In the genomic region with DNA sequence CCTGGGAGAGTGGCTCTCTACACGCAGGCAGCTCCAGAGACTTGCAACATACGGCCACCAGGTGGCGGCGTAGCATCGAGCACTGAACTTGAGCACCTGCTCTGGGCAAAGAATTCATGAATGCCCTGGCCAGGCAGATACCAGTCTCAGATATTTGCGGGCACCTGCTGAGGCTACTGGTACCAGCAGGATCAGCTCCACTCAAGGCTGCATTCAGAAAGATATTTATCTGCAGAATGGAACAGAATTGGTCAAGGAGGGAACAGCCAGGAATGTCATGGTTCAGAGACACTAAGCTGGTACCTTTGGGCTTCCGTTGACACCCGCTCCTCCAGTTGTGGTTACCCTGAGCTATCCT, we compare ENCODE assay signal across 9 cellular contexts. TPM values are rescaled to one million over a fixed set of nuclear protein-coding genes. Genes with fewer than 3 reads are reported as not detected.
DNase-seq lines count a peak whose midpoint lies in the region; ATAC-seq and TF ChIP-seq lines count a peak whose summit lies in the region.
"Had no signal": no experiment of that assay in that cellular context is flagged by ENCODE, and none has a peak within 500 bp of the region (broad histone marks: within the 10 kb centered on the region; RNA-seq: fewer than 3 reads in every experiment).

No MANE protein-coding gene starts in this region.

- no peaks in the 10 kb centered on the region for H3F3A ChIP-seq in GM23338 (replicated peaks; ENCODE audit: low read depth)

- no peak overlapping the region for H3K4me2 ChIP-seq in GM23338

- no peaks in the 10 kb centered on the region for H3K9me3 ChIP-seq in uterus

- no peaks in the 10 kb centered on the region for H3K36me3 ChIP-seq in GM23338 (ENCODE audit: insufficient read depth)
- no peaks in the 10 kb centered on the region for H3K36me3 ChIP-seq in uterus

- H3K27me3 Mint-ChIP-seq in GM23338 (ENCODE audit: insufficient read depth, low read depth, poor library complexity), result no peaks in the 10 kb centered on the region
- H3K27me3 Mint-ChIP-seq in progenitor cell of endocrine pancreas, result peaks cover 45% of the 10 kb centered on the region

- H2AFZ ChIP-seq in GM23338, result no peak overlapping the region

- no peak for TF ChIP-seq POLR2A in NB4 (IDR thresholded peaks at IDR 0.05; ENCODE audit: extremely low read depth, insufficient read length)
- TF ChIP-seq POLR2A in uterus (IDR thresholded peaks at IDR 0.05), result no peak

- ATAC-seq in GM23338, result peak; percentile 98

- peak; percentile 93 for TF ChIP-seq CTCF in GM23338 (conservative IDR thresholded peaks at IDR 0.05; ENCODE audit: low read depth in 2 of 2)
- TF ChIP-seq CTCF in NB4 (IDR thresholded peaks at IDR 0.05; ENCODE audit: low read depth, low read length), result peak; percentile 96
- peak; percentile 93 for TF ChIP-seq CTCF in progenitor cell of endocrine pancreas (IDR thresholded peaks at IDR 0.05; ENCODE audit: unreplicated experiment)
- peak; percentile 85 to 89 (median 88) for TF ChIP-seq CTCF in uterus (IDR thresholded peaks at IDR 0.05)

- H3K4me1 Mint-ChIP-seq in GM23338 (no peaks in the 10 kb centered on the region), progenitor cell of endocrine pancreas (ENCODE audit: low read depth) (no peaks in the 10 kb centered on the region)

- H3K27me3 ChIP-seq in GM23338 (ENCODE audit: insufficient read depth) (no peaks in the 10 kb centered on the region), uterus (no peaks in the 10 kb centered on the region)

- no peak overlapping the region for H3K4me3 Mint-ChIP-seq in GM23338
- no peak overlapping the region for H3K4me3 Mint-ChIP-seq in progenitor cell of endocrine pancreas (ENCODE audit: low read depth)

- no peak overlapping the region for H3K27ac ChIP-seq in GM23338 (ENCODE audit: low read depth)
- no peak overlapping the region for H3K27ac ChIP-seq in uterus

- H3K36me3 Mint-ChIP-seq in GM23338 (ENCODE audit: low read depth) (no peaks in the 10 kb centered on the region), progenitor cell of endocrine pancreas (ENCODE audit: insufficient read depth) (no peaks in the 10 kb centered on the region)

- peak; percentile 89 for DNase-seq in DMS 273 (lab: John Stamatoyannopoulos, UW; ENCODE audit: unreplicated experiment)
- peak; percentile 86 for DNase-seq in GM23338 (ENCODE audit: low spot score)
- peak; percentile 83 for DNase-seq in NB4 (ENCODE audit: low read depth)
- peak; percentile 72 for DNase-seq in SKM-1 treated with dmso at 0.1 percent for 144 hours (lab: John Stamatoyannopoulos, UW; ENCODE audit: unreplicated experiment)
- peak; percentile 81 for DNase-seq in activated naive CD4-positive, alpha-beta T cell treated with anti-CD3 and anti-CD28 coated beads, Interleukin-2, amount 50 U/mL, for 16 hours
- peak; percentile 67 to 95 (median 88) for DNase-seq in head of caudate nucleus
- peak; percentile 70 for DNase-seq in progenitor cell of endocrine pancreas (ENCODE audit: low spot score, unreplicated experiment)
- peak; percentile 77 to 80 for DNase-seq in uterus

- H3K9me2 ChIP-seq in GM23338 (ENCODE audit: insufficient read depth), result no peaks in the 10 kb centered on the region

- H3K4me1 ChIP-seq in GM23338 (ENCODE audit: insufficient read depth) (no peaks in the 10 kb centered on the region; the same call in 1 of the 2 replicates), uterus (no peaks in the 10 kb centered on the region)

- intact Hi-C loops in head of caudate nucleus (cut with DNase I), result loop anchor here (5.0 to 10.0 kb wide), 2 partner anchors 71 to 354 kb away; no protein-coding TSS in a partner anchor
- intact Hi-C loops in uterus (cut with DNase I; ENCODE audit: low total_unique reads), result loop anchor here (10.0 kb wide), 1 partner anchor 344 kb away; no protein-coding TSS in a partner anchor

- H3K79me2 ChIP-seq in GM23338 (replicated peaks; ENCODE audit: insufficient read depth), result no peaks in the 10 kb centered on the region

- H3K27ac Mint-ChIP-seq in GM23338 (no peak overlapping the region), progenitor cell of endocrine pancreas (no peak overlapping the region)

- H4K20me1 ChIP-seq in GM23338 (replicated peaks; ENCODE audit: insufficient read depth), result no peaks in the 10 kb centered on the region; the same call in 1 of the 2 replicates

- no peaks in the 10 kb centered on the region for H3K9me3 Mint-ChIP-seq in GM23338
- H3K9me3 Mint-ChIP-seq in progenitor cell of endocrine pancreas (ENCODE audit: low read depth), result no peaks in the 10 kb centered on the region

- H3K4me3 ChIP-seq in GM23338 (no peak overlapping the region), NB4 (ENCODE audit: low read depth, low read length) (no peak overlapping the region), uterus (no peak overlapping the region)

TF ChIP-seq in GM23338, 12 proteins besides CTCF, POLR2A, EP300 and RAD21 (continues in another document):
- TF ChIP-seq, protein P1, sequence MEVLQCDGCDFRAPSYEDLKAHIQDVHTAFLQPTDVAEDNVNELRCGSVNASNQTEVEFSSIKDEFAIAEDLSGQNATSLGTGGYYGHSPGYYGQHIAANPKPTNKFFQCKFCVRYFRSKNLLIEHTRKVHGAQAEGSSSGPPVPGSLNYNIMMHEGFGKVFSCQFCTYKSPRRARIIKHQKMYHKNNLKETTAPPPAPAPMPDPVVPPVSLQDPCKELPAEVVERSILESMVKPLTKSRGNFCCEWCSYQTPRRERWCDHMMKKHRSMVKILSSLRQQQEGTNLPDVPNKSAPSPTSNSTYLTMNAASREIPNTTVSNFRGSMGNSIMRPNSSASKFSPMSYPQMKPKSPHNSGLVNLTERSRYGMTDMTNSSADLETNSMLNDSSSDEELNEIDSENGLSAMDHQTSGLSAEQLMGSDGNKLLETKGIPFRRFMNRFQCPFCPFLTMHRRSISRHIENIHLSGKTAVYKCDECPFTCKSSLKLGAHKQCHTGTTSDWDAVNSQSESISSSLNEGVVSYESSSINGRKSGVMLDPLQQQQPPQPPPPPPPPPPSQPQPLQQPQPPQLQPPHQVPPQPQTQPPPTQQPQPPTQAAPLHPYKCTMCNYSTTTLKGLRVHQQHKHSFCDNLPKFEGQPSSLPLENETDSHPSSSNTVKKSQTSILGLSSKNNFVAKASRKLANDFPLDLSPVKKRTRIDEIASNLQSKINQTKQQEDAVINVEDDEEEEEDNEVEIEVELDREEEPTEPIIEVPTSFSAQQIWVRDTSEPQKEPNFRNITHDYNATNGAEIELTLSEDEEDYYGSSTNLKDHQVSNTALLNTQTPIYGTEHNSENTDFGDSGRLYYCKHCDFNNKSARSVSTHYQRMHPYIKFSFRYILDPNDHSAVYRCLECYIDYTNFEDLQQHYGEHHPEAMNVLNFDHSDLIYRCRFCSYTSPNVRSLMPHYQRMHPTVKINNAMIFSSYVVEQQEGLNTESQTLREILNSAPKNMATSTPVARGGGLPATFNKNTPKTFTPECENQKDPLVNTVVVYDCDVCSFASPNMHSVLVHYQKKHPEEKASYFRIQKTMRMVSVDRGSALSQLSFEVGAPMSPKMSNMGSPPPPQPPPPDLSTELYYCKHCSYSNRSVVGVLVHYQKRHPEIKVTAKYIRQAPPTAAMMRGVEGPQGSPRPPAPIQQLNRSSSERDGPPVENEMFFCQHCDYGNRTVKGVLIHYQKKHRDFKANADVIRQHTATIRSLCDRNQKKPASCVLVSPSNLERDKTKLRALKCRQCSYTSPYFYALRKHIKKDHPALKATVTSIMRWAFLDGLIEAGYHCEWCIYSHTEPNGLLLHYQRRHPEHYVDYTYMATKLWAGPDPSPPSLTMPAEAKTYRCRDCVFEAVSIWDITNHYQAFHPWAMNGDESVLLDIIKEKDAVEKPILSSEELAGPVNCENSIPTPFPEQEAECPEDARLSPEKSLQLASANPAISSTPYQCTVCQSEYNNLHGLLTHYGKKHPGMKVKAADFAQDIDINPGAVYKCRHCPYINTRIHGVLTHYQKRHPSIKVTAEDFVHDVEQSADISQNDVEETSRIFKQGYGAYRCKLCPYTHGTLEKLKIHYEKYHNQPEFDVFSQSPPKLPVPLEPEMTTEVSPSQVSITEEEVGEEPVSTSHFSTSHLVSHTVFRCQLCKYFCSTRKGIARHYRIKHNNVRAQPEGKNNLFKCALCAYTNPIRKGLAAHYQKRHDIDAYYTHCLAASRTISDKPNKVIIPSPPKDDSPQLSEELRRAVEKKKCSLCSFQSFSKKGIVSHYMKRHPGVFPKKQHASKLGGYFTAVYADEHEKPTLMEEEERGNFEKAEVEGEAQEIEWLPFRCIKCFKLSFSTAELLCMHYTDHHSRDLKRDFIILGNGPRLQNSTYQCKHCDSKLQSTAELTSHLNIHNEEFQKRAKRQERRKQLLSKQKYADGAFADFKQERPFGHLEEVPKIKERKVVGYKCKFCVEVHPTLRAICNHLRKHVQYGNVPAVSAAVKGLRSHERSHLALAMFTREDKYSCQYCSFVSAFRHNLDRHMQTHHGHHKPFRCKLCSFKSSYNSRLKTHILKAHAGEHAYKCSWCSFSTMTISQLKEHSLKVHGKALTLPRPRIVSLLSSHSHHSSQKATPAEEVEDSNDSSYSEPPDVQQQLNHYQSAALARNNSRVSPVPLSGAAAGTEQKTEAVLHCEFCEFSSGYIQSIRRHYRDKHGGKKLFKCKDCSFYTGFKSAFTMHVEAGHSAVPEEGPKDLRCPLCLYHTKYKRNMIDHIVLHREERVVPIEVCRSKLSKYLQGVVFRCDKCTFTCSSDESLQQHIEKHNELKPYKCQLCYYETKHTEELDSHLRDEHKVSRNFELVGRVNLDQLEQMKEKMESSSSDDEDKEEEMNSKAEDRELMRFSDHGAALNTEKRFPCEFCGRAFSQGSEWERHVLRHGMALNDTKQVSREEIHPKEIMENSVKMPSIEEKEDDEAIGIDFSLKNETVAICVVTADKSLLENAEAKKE (CRISPR knock-in tag; IDR thresholded peaks at IDR 0.05), result no peak
- TF ChIP-seq EZH2phosphoT487 (IDR thresholded peaks at IDR 0.05; ENCODE audit: unreplicated experiment) (no peak), EZH2 (IDR thresholded peaks at IDR 0.05; ENCODE audit: low read depth, unreplicated experiment) (no peak), STAT1 (IDR thresholded peaks at IDR 0.05; ENCODE audit: unreplicated experiment) (no peak)

RNA-seq across cellular contexts. Expression of a gene that starts 10.8 kb away (rescaled TPM):
- total RNA-seq in GM23338 (2014; rRNA removed; shearing (Covaris generic)), result 81.8 and 98.5 TPM in 2 replicates
- polyA plus RNA-seq in GM23338 (2016; fragmentation: Nextera tagmentation; extraction: Ambion mirVana), result 67.0 and 67.3 TPM in 2 replicates
- total RNA-seq in progenitor cell of endocrine pancreas, result 22.7 and 22.8 TPM in 2 replicates
- total RNA-seq in uterus, result 10 to 100 TPM in 1 of 4 donors, 1 to 10 TPM in 3; 7.4 to 23.0 (median 8.3) TPM

RNA-seq across cellular contexts. Expression of a gene that starts 24.6 kb away (rescaled TPM):
- 0.24 and 0.35 TPM in 2 replicates for total RNA-seq in GM23338 (2014; rRNA removed; shearing (Covaris generic))
- polyA plus RNA-seq in GM23338 (2016; fragmentation: Nextera tagmentation; extraction: Ambion mirVana), result 0.57 and 0.73 TPM in 2 replicates
- total RNA-seq in progenitor cell of endocrine pancreas, result 2.0 and 2.2 TPM in 2 replicates
- 1 to 10 TPM in 1 of 4 donors, under 1 TPM in 2, not detected in 1; 0.21 to 4.6 (median 0.49) TPM for total RNA-seq in uterus

RNA-seq across cellular contexts. Expression of a gene that starts 36.2 kb away (rescaled TPM):
- total RNA-seq in GM23338 (2014; rRNA removed; shearing (Covaris generic)), result not detected in 2 replicates
- polyA plus RNA-seq in GM23338 (2016; fragmentation: Nextera tagmentation; extraction: Ambion mirVana), result not detected in 2 replicates
- total RNA-seq in progenitor cell of endocrine pancreas, result not detected in 2 replicates
- total RNA-seq in uterus, result not detected
- total RNA-seq: activated CD8-positive, alpha-beta memory T cell treated with anti-CD3 and anti-CD28 coated beads for 36 hours had no signal

RNA-seq across cellular contexts. Expression of a gene that starts 46.0 kb away (rescaled TPM):
- total RNA-seq in GM23338 (2014; rRNA removed; shearing (Covaris generic)), result not detected in 2 replicates
- not detected in 2 replicates for polyA plus RNA-seq in GM23338 (2016; fragmentation: Nextera tagmentation; extraction: Ambion mirVana)
- total RNA-seq in progenitor cell of endocrine pancreas (not detected in 2 replicates), uterus (not detected)
- total RNA-seq: activated CD8-positive, alpha-beta memory T cell treated with anti-CD3 and anti-CD28 coated beads for 36 hours had no signal
